1 cellular context compared by ENCODE assay signal in the genomic region with DNA sequence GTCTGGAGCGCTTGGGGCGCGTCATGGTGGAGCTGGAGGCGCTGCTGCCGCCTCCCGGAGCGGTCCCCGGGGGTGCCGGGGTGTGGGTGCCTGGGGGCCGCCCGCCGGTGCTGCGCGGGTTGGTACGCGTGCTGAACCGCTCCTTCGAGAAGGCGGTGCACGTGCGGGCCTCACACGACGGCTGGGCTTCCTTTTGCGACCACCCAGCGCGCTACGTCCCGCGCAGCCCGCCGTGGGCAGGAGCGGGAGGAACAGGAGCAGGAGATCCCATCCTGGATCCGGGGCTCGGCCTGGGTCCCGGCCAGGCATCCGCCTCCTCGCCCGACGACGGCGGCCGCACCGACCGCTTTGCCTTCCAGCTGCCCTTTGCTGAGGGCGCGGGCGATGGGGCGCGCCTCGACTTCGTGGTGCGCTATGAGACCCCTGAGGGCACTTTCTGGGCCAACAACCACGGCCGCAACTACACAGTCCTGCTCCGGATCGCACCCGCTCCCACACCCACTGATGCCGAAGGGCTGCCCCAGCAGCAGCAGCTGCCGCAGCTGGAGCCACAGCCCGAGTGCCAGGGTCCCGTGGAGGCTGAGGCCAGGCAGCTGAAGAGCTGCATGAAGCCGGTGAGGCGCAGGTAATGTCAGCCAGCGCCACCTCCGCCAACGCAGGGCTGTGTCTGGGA.
TF ChIP-seq lines count a peak whose summit lies in the region.

No MANE protein-coding gene starts in this region.

TF ChIP-seq in endothelial cell of umbilical vein, 7 proteins besides CTCF, POLR2A, EP300 and RAD21:
- TF ChIP-seq POLR2AphosphoS5 (IDR thresholded peaks at IDR 0.05; ENCODE audit: insufficient read depth, low read depth, low read length) (no peak), FOS (IDR thresholded peaks at IDR 0.05; ENCODE audit: borderline replicate concordance, insufficient read depth, low read length) (no peak), MYC (IDR thresholded peaks at IDR 0.05; ENCODE audit: low read depth, low read length) (no peak), EZH2 (IDR thresholded peaks at IDR 0.05; ENCODE audit: borderline replicate concordance, low read depth, low read length, severe bottlenecking) (no peak), GATA2 (IDR thresholded peaks at IDR 0.05; ENCODE audit: insufficient read depth, insufficient read length, low read depth, low read length) (no peak), JUN (IDR thresholded peaks at IDR 0.05; ENCODE audit: borderline replicate concordance, insufficient read depth, insufficient read length, low read depth) (no peak)
- TF ChIP-seq, protein P1, sequence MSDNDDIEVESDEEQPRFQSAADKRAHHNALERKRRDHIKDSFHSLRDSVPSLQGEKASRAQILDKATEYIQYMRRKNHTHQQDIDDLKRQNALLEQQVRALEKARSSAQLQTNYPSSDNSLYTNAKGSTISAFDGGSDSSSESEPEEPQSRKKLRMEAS (IDR thresholded peaks at IDR 0.05; ENCODE audit: insufficient read depth, insufficient read length), result no peak
